26 cellular contexts compared by ENCODE assay signal in genomic region chr10:31644931-31645633, GRCh38.
DNase-seq lines count a peak whose midpoint lies in the region; FAIRE-seq and TF ChIP-seq lines count a peak whose summit lies in the region.
"Had no signal": no experiment of that assay in that cellular context is flagged by ENCODE, and none has a peak within 500 bp of the region (broad histone marks: within the 10 kb centered on the region; RNA-seq: fewer than 3 reads in every experiment).

No MANE protein-coding gene starts in this region.

- peak; percentile 54 for DNase-seq in AG10803 (ENCODE audit: low read depth)
- DNase-seq in HT1080 (ENCODE audit: low read depth), result peak; percentile 44
- DNase-seq in astrocyte of the spinal cord (ENCODE audit: low read depth, low spot score), result peak; percentile 47
- DNase-seq in keratinocyte (ENCODE audit: low read depth, low spot score), result no peak
- no peak for DNase-seq in activated T-cell treated with anti-CD3 and anti-CD28 coated beads, Interleukin-2, amount 50 U/mL, for 24 hours
- DNase-seq in HUDEP-2 (lab: John Stamatoyannopoulos, UW; ENCODE audit: unreplicated experiment in 76 of 76), result no peak
- no peak for DNase-seq in Kasumi-1 (lab: John Stamatoyannopoulos, UW)
- DNase-seq in putamen (ENCODE audit: low spot score), result no peak
- DNase-seq: activated naive CD4-positive, alpha-beta T cell treated with anti-CD3 and anti-CD28 coated beads, Interleukin-2, amount 10 ng/mL, durations not matched to agents 7 days and 5 days; activated T-cell treated with anti-CD3 and anti-CD28 coated beads, Interleukin-2, amount 50 U/mL, for 72 hours; anterior cingulate cortex; C1 segment of cervical spinal cord; cerebellar nuclear complex; NCI-H1105 treated with DMSO at 0.1 percent for 48 hours; NCI-H2081; NCI-H345; NCI-H82; OCI-M1; pancreas; SHP77; sigmoid colon; SW 1271 had no signal

- peak overlapping the region; percentile 11 for H3K27ac ChIP-seq in keratinocyte (ENCODE audit: control insufficient read depth, insufficient read depth, low read length)
- H3K27ac ChIP-seq: epithelial cell of prostate, pancreas had no signal

- H3K9ac ChIP-seq in keratinocyte (ENCODE audit: control insufficient read depth, extremely low read depth, insufficient read depth, low read length), result no peak overlapping the region

- in situ Hi-C loops in astrocyte of the spinal cord (cut with HindIII; ENCODE audit: low sequenced_read_pairs), result no loop called here

- FAIRE-seq in keratinocyte (lab: Jason Lieb, UNC), result peak; percentile 80
- FAIRE-seq: pancreas, TTC549 had no signal

- H3K36me3 ChIP-seq in keratinocyte (ENCODE audit: control insufficient read depth in 2 of 2, extremely low read depth in 1 of 2, insufficient read depth in 2 of 2, low read length in 2 of 2), result no peaks in the 10 kb centered on the region
- H3K36me3 ChIP-seq: HAP-1, pancreas, sigmoid colon had no signal

- H3K79me2 ChIP-seq in keratinocyte (ENCODE audit: control insufficient read depth, insufficient read depth, low read length), result no peaks in the 10 kb centered on the region

- H3K27me3 ChIP-seq in keratinocyte (ENCODE audit: control insufficient read depth, extremely low read depth, insufficient read depth, low read length), result no peaks in the 10 kb centered on the region
- H3K27me3 ChIP-seq: pancreas, sigmoid colon had no signal

- H3K4me1 Mint-ChIP-seq in activated T-cell treated with anti-CD3 and anti-CD28 coated beads, Interleukin-2, amount 50 U/mL, for 24 hours (ENCODE audit: low read depth), result no peaks in the 10 kb centered on the region
- H3K4me1 Mint-ChIP-seq: activated naive CD4-positive, alpha-beta T cell treated with anti-CD3 and anti-CD28 coated beads, Interleukin-2, amount 10 ng/mL, durations not matched to agents 7 days and 5 days had no signal

- no peak overlapping the region for H3K4me3 Mint-ChIP-seq in activated T-cell treated with anti-CD3 and anti-CD28 coated beads, Interleukin-2, amount 50 U/mL, for 24 hours
- H3K4me3 Mint-ChIP-seq: activated naive CD4-positive, alpha-beta T cell treated with anti-CD3 and anti-CD28 coated beads, Interleukin-2, amount 10 ng/mL, durations not matched to agents 7 days and 5 days; activated T-cell treated with anti-CD3 and anti-CD28 coated beads, Interleukin-2, amount 50 U/mL, for 72 hours; natural killer cell treated with Interleukin-12 subunit alpha and Interleukin-12 subunit beta and Interleukin-15 and Interleukin-18, amount 100 ng/mL, for 72 hours had no signal

- H3K27me3 Mint-ChIP-seq in activated T-cell treated with anti-CD3 and anti-CD28 coated beads, Interleukin-2, amount 50 U/mL, for 24 hours, result peaks cover 13% of the 10 kb centered on the region

- no peaks in the 10 kb centered on the region for H3K36me3 Mint-ChIP-seq in activated T-cell treated with anti-CD3 and anti-CD28 coated beads, Interleukin-2, amount 50 U/mL, for 24 hours (ENCODE audit: low read depth)
- H3K36me3 Mint-ChIP-seq: activated naive CD4-positive, alpha-beta T cell treated with anti-CD3 and anti-CD28 coated beads, Interleukin-2, amount 10 ng/mL, durations not matched to agents 7 days and 5 days; natural killer cell treated with Interleukin-12 subunit alpha and Interleukin-12 subunit beta and Interleukin-15 and Interleukin-18, amount 100 ng/mL, for 72 hours had no signal

- H2AFZ ChIP-seq in keratinocyte (ENCODE audit: control insufficient read depth, low read length), result no peak overlapping the region

- peaks cover 40% of the 10 kb centered on the region for H3K4me1 ChIP-seq in keratinocyte (ENCODE audit: control insufficient read depth, extremely low read depth, insufficient read depth, low read length)
- H3K4me1 ChIP-seq: HAP-1, pancreas had no signal

- peak overlapping the region; percentile 39 for H3K4me2 ChIP-seq in keratinocyte (ENCODE audit: control insufficient read depth, extremely low read depth, insufficient read depth, low read depth, low read length)

- H3K27ac Mint-ChIP-seq in activated T-cell treated with anti-CD3 and anti-CD28 coated beads, Interleukin-2, amount 50 U/mL, for 24 hours, result no peak overlapping the region
- H3K27ac Mint-ChIP-seq: activated naive CD4-positive, alpha-beta T cell treated with anti-CD3 and anti-CD28 coated beads, Interleukin-2, amount 10 ng/mL, durations not matched to agents 7 days and 5 days; activated T-cell treated with anti-CD3 and anti-CD28 coated beads, Interleukin-2, amount 50 U/mL, for 72 hours; natural killer cell treated with Interleukin-12 subunit alpha and Interleukin-12 subunit beta and Interleukin-15 and Interleukin-18, amount 100 ng/mL, for 72 hours had no signal

- no peaks in the 10 kb centered on the region for H3K9me3 Mint-ChIP-seq in activated T-cell treated with anti-CD3 and anti-CD28 coated beads, Interleukin-2, amount 50 U/mL, for 24 hours
- H3K9me3 Mint-ChIP-seq: activated naive CD4-positive, alpha-beta T cell treated with anti-CD3 and anti-CD28 coated beads, Interleukin-2, amount 10 ng/mL, durations not matched to agents 7 days and 5 days had no signal

- H3K9me3 ChIP-seq in keratinocyte (ENCODE audit: control insufficient read depth, low read depth, low read length), result no peaks in the 10 kb centered on the region
- H3K9me3 ChIP-seq: HAP-1, pancreas, sigmoid colon had no signal

- TF ChIP-seq CTCF in AG10803 (conservative IDR thresholded peaks at IDR 0.05; ENCODE audit: low read length) (no peak), astrocyte of the spinal cord (IDR thresholded peaks at IDR 0.05; ENCODE audit: low read depth, low read length) (no peak), keratinocyte (optimal IDR thresholded peaks at IDR 0.05 in 1 of 3, IDR thresholded peaks at IDR 0.05 in 1 of 3, conservative IDR thresholded peaks at IDR 0.05 in 1 of 3; ENCODE audit: extremely low read depth in 1 of 3, insufficient read depth in 2 of 3, low read length in 3 of 3) (no peak)

- no peaks in the 10 kb centered on the region for H3K9me1 ChIP-seq in keratinocyte (ENCODE audit: control insufficient read depth, extremely low read depth, insufficient read depth, low read length)

- no peak overlapping the region for H3K4me3 ChIP-seq in AG10803 (ENCODE audit: low read length)
- no peak overlapping the region for H3K4me3 ChIP-seq in astrocyte of the spinal cord (ENCODE audit: low read depth, low read length)
- H3K4me3 ChIP-seq in keratinocyte (ENCODE audit: control insufficient read depth in 2 of 3, extremely low read depth in 1 of 3, insufficient read depth in 2 of 3, low read depth in 1 of 3, low read length in 3 of 3), result no peak overlapping the region
- H3K4me3 ChIP-seq: HAP-1, pancreas, sigmoid colon had no signal

- H4K20me1 ChIP-seq in keratinocyte (ENCODE audit: control insufficient read depth, extremely low read depth, insufficient read depth, low read length), result no peaks in the 10 kb centered on the region

- dilution Hi-C loops in keratinocyte (cut with MboI; ENCODE audit: extremely low pct_ligation_motif_present, low sequenced_read_pairs), result no loop called here

Comparison
In these comparisons a context has a peak if more than half of its experiments do, and no peak if none do; other contexts are left out.
1. DNase-seq: peak in AG10803 (single experiment), HT1080 (single experiment) and astrocyte of the spinal cord (single experiment); none in keratinocyte (single experiment), activated T-cell treated with anti-CD3 and anti-CD28 coated beads, Interleukin-2, amount 50 U/mL, for 24 hours (single experiment), HUDEP-2 (0 of 76), Kasumi-1 (0 of 2) and putamen (single experiment).